19 cellular contexts compared by ENCODE assay signal in the genomic region with DNA sequence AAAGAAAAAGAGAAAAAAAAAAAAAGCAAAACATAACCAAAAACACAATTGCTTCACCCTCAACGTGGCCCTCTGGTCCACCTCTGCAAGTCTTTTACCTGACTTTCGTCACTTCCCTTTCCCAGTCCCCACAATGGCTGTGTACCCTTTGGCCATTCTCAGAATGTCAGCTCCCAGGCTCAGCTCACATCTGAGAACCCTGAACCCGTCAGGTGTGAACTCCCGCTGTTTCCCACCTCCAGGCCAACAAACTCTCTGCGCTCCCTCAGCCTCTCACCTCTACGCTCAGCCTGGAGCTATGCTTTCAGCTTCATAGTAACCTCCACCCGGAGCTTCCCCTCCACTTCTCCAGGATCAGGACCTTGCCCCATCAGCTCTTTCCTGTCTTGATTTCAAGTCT.
"Had no signal": no experiment of that assay in that cellular context is flagged by ENCODE, and none has a peak within 500 bp of the region (broad histone marks: within the 10 kb centered on the region; RNA-seq: fewer than 3 reads in every experiment).

No MANE protein-coding gene starts in this region.

- H3K4me3 Mint-ChIP-seq: activated CD4-positive, alpha-beta memory T cell treated with anti-CD3 and anti-CD28 coated beads for 36 hours; activated T-helper 1 cell treated with anti-CD3 and anti-CD28 coated beads, Interleukin-12 subunit alpha, Interleukin-12 subunit beta, Interleukin-2, Interleukin-4 antibody, amounts not matched to agents 30 ng/mL and 10 ng/mL and 1 ng/mL, durations not matched to agents 14 hours and 24 hours and 36 hours; dendritic cell treated with granulocyte-macrophage colony-stimulating factor and Interleukin-4, amounts not matched to agents 40 ng/mL and 50 ng/mL, for 4 days; stimulated activated naive CD8-positive, alpha-beta T cell treated with anti-CD3 and anti-CD28 coated beads, Interleukin-15, Interleukin-2, amounts not matched to agents 100 ng/mL and 50 ng/mL, for 24 hours; T-helper 1 cell treated with Interleukin-12 subunit alpha and Interleukin-12 subunit beta and Interleukin-4 antibody, amounts not matched to agents 30 μg/mL and 1 μg/mL, for 36 hours had no signal

- H3K27me3 Mint-ChIP-seq: activated CD4-positive, alpha-beta memory T cell treated with anti-CD3 and anti-CD28 coated beads for 36 hours; dendritic cell treated with granulocyte-macrophage colony-stimulating factor and Interleukin-4, amounts not matched to agents 40 ng/mL and 50 ng/mL, for 4 days; naive B cell; stimulated activated naive CD8-positive, alpha-beta T cell treated with anti-CD3 and anti-CD28 coated beads, Interleukin-15, Interleukin-2, amounts not matched to agents 100 ng/mL and 50 ng/mL, for 24 hours had no signal

- H3K27me3 ChIP-seq: brain microvascular endothelial cell, tibial artery had no signal

- H3K4me1 Mint-ChIP-seq: naive B cell had no signal

- H3K9me3 ChIP-seq: prostate gland had no signal

- FAIRE-seq: endometrium, kidney had no signal

- H3K4me3 ChIP-seq: lung, prostate gland, tibial artery had no signal

- H3K27ac ChIP-seq: brain microvascular endothelial cell, prostate gland, tibial artery had no signal

- H3K27ac Mint-ChIP-seq: activated CD4-positive, alpha-beta memory T cell treated with anti-CD3 and anti-CD28 coated beads for 36 hours; activated T-helper 1 cell treated with anti-CD3 and anti-CD28 coated beads, Interleukin-12 subunit alpha, Interleukin-12 subunit beta, Interleukin-2, Interleukin-4 antibody, amounts not matched to agents 30 ng/mL and 10 ng/mL and 1 ng/mL, durations not matched to agents 14 hours and 24 hours and 36 hours; dendritic cell treated with granulocyte-macrophage colony-stimulating factor and Interleukin-4, amounts not matched to agents 40 ng/mL and 50 ng/mL, for 4 days; stimulated activated naive CD8-positive, alpha-beta T cell treated with anti-CD3 and anti-CD28 coated beads, Interleukin-15, Interleukin-2, amounts not matched to agents 100 ng/mL and 50 ng/mL, for 24 hours; T-helper 1 cell treated with Interleukin-12 subunit alpha and Interleukin-12 subunit beta and Interleukin-4 antibody, amounts not matched to agents 30 μg/mL and 1 μg/mL, for 36 hours had no signal

- DNase-seq: activated CD4-positive, alpha-beta memory T cell treated with anti-CD3 and anti-CD28 coated beads for 36 hours; activated CD4-positive, alpha-beta T cell treated with anti-CD3 and anti-CD28 coated beads for 48 hours; activated gamma-delta T cell; activated naive CD4-positive, alpha-beta T cell treated with anti-CD3 and anti-CD28 coated beads, Interleukin-2, amount 50 U/mL, for 16 hours; brain microvascular endothelial cell; caudate nucleus; effector CD4-positive, alpha-beta T cell; foreskin fibroblast; naive B cell; stimulated activated CD4-positive, alpha-beta T cell treated with anti-CD3 and anti-CD28 coated beads, Interleukin-4, amount 100 ng/mL, for 24 hours; tibial artery had no signal

- H3K4me1 ChIP-seq: prostate gland, tibial artery had no signal
